Comparison of ENCODE assay signal across 1 cellular context in the genomic region with DNA sequence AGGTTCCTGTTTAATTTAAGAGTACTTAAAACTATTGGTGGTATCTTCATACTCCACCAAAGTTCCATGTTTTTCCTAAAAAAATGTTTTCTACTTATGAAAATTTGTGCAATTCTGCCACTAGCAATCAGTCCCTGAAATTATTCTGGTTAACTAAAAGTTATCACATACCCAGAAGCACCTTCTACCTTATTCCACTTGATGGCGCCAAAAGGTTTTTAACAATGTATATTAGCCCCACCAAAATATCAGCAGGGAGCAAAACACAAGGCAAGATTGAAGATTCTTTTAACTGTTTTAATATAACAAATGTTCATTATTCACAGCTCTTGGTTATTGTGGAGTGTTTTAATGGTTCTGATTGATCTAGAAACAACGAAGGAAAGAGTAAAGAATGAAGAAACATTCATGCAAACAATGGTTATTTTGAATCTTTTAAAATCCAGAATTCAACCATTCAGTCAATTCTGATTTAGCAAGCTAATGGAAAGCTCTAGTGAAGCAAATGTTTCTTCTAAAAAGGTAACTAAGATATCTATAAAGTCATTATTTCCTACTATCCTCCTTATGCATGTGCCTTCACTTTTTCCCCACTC.
TF ChIP-seq lines count a peak whose summit lies in the region.

No MANE protein-coding gene starts in this region.

TF ChIP-seq in GM23338, 12 proteins besides CTCF, POLR2A, EP300 and RAD21 (continued from another document):
- TF ChIP-seq, protein P1, sequence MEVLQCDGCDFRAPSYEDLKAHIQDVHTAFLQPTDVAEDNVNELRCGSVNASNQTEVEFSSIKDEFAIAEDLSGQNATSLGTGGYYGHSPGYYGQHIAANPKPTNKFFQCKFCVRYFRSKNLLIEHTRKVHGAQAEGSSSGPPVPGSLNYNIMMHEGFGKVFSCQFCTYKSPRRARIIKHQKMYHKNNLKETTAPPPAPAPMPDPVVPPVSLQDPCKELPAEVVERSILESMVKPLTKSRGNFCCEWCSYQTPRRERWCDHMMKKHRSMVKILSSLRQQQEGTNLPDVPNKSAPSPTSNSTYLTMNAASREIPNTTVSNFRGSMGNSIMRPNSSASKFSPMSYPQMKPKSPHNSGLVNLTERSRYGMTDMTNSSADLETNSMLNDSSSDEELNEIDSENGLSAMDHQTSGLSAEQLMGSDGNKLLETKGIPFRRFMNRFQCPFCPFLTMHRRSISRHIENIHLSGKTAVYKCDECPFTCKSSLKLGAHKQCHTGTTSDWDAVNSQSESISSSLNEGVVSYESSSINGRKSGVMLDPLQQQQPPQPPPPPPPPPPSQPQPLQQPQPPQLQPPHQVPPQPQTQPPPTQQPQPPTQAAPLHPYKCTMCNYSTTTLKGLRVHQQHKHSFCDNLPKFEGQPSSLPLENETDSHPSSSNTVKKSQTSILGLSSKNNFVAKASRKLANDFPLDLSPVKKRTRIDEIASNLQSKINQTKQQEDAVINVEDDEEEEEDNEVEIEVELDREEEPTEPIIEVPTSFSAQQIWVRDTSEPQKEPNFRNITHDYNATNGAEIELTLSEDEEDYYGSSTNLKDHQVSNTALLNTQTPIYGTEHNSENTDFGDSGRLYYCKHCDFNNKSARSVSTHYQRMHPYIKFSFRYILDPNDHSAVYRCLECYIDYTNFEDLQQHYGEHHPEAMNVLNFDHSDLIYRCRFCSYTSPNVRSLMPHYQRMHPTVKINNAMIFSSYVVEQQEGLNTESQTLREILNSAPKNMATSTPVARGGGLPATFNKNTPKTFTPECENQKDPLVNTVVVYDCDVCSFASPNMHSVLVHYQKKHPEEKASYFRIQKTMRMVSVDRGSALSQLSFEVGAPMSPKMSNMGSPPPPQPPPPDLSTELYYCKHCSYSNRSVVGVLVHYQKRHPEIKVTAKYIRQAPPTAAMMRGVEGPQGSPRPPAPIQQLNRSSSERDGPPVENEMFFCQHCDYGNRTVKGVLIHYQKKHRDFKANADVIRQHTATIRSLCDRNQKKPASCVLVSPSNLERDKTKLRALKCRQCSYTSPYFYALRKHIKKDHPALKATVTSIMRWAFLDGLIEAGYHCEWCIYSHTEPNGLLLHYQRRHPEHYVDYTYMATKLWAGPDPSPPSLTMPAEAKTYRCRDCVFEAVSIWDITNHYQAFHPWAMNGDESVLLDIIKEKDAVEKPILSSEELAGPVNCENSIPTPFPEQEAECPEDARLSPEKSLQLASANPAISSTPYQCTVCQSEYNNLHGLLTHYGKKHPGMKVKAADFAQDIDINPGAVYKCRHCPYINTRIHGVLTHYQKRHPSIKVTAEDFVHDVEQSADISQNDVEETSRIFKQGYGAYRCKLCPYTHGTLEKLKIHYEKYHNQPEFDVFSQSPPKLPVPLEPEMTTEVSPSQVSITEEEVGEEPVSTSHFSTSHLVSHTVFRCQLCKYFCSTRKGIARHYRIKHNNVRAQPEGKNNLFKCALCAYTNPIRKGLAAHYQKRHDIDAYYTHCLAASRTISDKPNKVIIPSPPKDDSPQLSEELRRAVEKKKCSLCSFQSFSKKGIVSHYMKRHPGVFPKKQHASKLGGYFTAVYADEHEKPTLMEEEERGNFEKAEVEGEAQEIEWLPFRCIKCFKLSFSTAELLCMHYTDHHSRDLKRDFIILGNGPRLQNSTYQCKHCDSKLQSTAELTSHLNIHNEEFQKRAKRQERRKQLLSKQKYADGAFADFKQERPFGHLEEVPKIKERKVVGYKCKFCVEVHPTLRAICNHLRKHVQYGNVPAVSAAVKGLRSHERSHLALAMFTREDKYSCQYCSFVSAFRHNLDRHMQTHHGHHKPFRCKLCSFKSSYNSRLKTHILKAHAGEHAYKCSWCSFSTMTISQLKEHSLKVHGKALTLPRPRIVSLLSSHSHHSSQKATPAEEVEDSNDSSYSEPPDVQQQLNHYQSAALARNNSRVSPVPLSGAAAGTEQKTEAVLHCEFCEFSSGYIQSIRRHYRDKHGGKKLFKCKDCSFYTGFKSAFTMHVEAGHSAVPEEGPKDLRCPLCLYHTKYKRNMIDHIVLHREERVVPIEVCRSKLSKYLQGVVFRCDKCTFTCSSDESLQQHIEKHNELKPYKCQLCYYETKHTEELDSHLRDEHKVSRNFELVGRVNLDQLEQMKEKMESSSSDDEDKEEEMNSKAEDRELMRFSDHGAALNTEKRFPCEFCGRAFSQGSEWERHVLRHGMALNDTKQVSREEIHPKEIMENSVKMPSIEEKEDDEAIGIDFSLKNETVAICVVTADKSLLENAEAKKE (CRISPR knock-in tag; IDR thresholded peaks at IDR 0.05) = no peak
- no peak for TF ChIP-seq CREB1 (CRISPR knock-in tag; IDR thresholded peaks at IDR 0.05; ENCODE audit: low read depth)
- TF ChIP-seq POLR2AphosphoS5 (IDR thresholded peaks at IDR 0.05; ENCODE audit: low read depth) = no peak
- TF ChIP-seq STAT1 (IDR thresholded peaks at IDR 0.05; ENCODE audit: unreplicated experiment) = no peak
TF ChIP-seq in GM23338: peak in this region for 0.
